ENCODE assay signal across 17 cellular contexts in the genomic region with DNA sequence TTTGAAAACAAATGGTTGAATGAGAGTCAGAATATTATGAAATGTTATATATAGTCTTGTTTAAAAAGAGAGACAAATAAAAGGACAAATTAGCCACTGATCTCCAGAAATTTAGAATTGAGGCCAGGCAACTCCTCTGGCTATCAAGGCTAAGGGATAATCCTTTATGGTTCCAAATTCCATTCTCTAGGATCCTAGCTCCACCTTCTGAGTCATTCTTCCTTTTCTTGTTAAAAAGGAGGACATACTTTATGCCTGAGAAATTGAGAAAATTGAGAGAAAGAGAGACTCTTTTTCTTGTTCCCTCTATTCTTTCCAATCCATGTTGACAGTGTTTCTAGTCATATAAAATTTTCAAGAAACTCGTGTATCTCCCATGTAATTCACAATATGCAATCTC.
DNase-seq lines count a peak whose midpoint lies in the region; ATAC-seq and TF ChIP-seq lines count a peak whose summit lies in the region.
"Had no signal": no experiment of that assay in that cellular context is flagged by ENCODE, and none has a peak within 500 bp of the region (broad histone marks: within the 10 kb centered on the region; RNA-seq: fewer than 3 reads in every experiment).

No MANE protein-coding gene starts in this region.

- no peak for TF ChIP-seq EP300 in Ishikawa (IDR thresholded peaks at IDR 0.05; ENCODE audit: borderline replicate concordance)

- peak; percentile 23 for DNase-seq in A172 (ENCODE audit: low spot score)
- peak; percentile 2 for DNase-seq in RWPE1 (ENCODE audit: low spot score)
- no peak for DNase-seq in foreskin keratinocyte
- no peak for DNase-seq in NCI-H187 (lab: John Stamatoyannopoulos, UW)
- DNase-seq in NCI-H2081 (lab: John Stamatoyannopoulos, UW) = no peak
- DNase-seq in DMS114 treated with DMSO at 0.1 percent for 48 hours (lab: John Stamatoyannopoulos, UW; ENCODE audit: unreplicated experiment) = no peak
- DNase-seq: 8988T; C1 segment of cervical spinal cord; Calu3; CD4-positive, alpha-beta T cell; DMS 273 treated with DMSO at 0.1 percent for 48 hours; DMS79; GM23248 had no signal

- peak; percentile 32; the same call in 1 of the 2 replicates for TF ChIP-seq RAD21 in Ishikawa (IDR thresholded peaks at IDR 0.05; ENCODE audit: low read depth)

- TF ChIP-seq CTCF in RWPE1 (conservative IDR thresholded peaks at IDR 0.05; ENCODE audit: low read depth) = no peak
- no peak for TF ChIP-seq CTCF in foreskin keratinocyte (conservative IDR thresholded peaks at IDR 0.05)

- no peak overlapping the region for H3K27ac ChIP-seq in RWPE1
- no peak overlapping the region for H3K27ac ChIP-seq in foreskin keratinocyte
- H3K27ac ChIP-seq: GM23248 had no signal

- POLR2A ChIA-PET in RWPE1 (lab: Yijun Ruan, JAX; ENCODE audit: low non-redundant PET) = no interaction called here

- H3K4me1 ChIP-seq in foreskin keratinocyte = no peaks in the 10 kb centered on the region

- H3K27me3 ChIP-seq in foreskin keratinocyte = no peaks in the 10 kb centered on the region

- peak; percentile 53 for ATAC-seq in foreskin keratinocyte
- ATAC-seq: GM12878, HCT116, HepG2 had no signal

- CTCF ChIA-PET in RWPE1 (lab: Yijun Ruan, JAX) = no interaction called here

TF ChIP-seq in Ishikawa, 13 proteins besides CTCF, POLR2A, EP300 and RAD21:
- no peak for TF ChIP-seq EGR1 (IDR thresholded peaks at IDR 0.05)
- TF ChIP-seq, protein P1, sequence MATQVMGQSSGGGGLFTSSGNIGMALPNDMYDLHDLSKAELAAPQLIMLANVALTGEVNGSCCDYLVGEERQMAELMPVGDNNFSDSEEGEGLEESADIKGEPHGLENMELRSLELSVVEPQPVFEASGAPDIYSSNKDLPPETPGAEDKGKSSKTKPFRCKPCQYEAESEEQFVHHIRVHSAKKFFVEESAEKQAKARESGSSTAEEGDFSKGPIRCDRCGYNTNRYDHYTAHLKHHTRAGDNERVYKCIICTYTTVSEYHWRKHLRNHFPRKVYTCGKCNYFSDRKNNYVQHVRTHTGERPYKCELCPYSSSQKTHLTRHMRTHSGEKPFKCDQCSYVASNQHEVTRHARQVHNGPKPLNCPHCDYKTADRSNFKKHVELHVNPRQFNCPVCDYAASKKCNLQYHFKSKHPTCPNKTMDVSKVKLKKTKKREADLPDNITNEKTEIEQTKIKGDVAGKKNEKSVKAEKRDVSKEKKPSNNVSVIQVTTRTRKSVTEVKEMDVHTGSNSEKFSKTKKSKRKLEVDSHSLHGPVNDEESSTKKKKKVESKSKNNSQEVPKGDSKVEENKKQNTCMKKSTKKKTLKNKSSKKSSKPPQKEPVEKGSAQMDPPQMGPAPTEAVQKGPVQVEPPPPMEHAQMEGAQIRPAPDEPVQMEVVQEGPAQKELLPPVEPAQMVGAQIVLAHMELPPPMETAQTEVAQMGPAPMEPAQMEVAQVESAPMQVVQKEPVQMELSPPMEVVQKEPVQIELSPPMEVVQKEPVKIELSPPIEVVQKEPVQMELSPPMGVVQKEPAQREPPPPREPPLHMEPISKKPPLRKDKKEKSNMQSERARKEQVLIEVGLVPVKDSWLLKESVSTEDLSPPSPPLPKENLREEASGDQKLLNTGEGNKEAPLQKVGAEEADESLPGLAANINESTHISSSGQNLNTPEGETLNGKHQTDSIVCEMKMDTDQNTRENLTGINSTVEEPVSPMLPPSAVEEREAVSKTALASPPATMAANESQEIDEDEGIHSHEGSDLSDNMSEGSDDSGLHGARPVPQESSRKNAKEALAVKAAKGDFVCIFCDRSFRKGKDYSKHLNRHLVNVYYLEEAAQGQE (IDR thresholded peaks at IDR 0.05; ENCODE audit: low read depth) = no peak
- TF ChIP-seq, protein P2, sequence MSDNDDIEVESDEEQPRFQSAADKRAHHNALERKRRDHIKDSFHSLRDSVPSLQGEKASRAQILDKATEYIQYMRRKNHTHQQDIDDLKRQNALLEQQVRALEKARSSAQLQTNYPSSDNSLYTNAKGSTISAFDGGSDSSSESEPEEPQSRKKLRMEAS (IDR thresholded peaks at IDR 0.05) = no peak
- no peak for TF ChIP-seq TAF1 (IDR thresholded peaks at IDR 0.05; ENCODE audit: low read depth)
- TF ChIP-seq, protein P3, sequence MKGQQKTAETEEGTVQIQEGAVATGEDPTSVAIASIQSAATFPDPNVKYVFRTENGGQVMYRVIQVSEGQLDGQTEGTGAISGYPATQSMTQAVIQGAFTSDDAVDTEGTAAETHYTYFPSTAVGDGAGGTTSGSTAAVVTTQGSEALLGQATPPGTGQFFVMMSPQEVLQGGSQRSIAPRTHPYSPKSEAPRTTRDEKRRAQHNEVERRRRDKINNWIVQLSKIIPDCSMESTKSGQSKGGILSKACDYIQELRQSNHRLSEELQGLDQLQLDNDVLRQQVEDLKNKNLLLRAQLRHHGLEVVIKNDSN (IDR thresholded peaks at IDR 0.05) = no peak
- TF ChIP-seq TEAD4 (IDR thresholded peaks at IDR 0.05) = no peak
- TF ChIP-seq ZBTB7A (IDR thresholded peaks at IDR 0.05; ENCODE audit: low read depth) = no peak
- TF ChIP-seq NFIC (IDR thresholded peaks at IDR 0.05) = no peak

Comparison
In these comparisons a context has a peak if more than half of its experiments do, and no peak if none do; other contexts are left out.
1. DNase-seq: peak in A172 (single experiment) and RWPE1 (single experiment); none in foreskin keratinocyte (0 of 2), NCI-H187 (0 of 2), NCI-H2081 (0 of 2) and DMS114 treated with DMSO at 0.1 percent for 48 hours (single experiment).